ENCODE assay signal across 31 cellular contexts in genomic region chr2:11663427-11663826, GRCh38. TPM values are rescaled to one million over a fixed set of nuclear protein-coding genes. Genes with fewer than 3 reads are reported as not detected.
A peak's percentile ranks its signal among the peaks of the same experiment; 100 is the strongest.
DNase-seq lines count a peak whose midpoint lies in the region; ATAC-seq and TF ChIP-seq lines count a peak whose summit lies in the region.
"Had no signal": no experiment of that assay in that cellular context is flagged by ENCODE, and none has a peak within 500 bp of the region (broad histone marks: within the 10 kb centered on the region; RNA-seq: fewer than 3 reads in every experiment).

No MANE protein-coding gene starts in this region.

- peaks cover 0 to under 1% of the 10 kb centered on the region in 2 donors for H3K4me1 Mint-ChIP-seq in natural killer cell
- H3K4me1 Mint-ChIP-seq in activated T-helper 1 cell treated with anti-CD3 and anti-CD28 coated beads, Interleukin-12 subunit alpha, Interleukin-12 subunit beta, Interleukin-2, Interleukin-4 antibody, amounts not matched to agents 30 ng/mL and 10 ng/mL and 1 ng/mL, durations not matched to agents 14 hours and 24 hours and 36 hours (ENCODE audit: low read depth): no peaks in the 10 kb centered on the region
- H3K4me1 Mint-ChIP-seq: activated CD8-positive, alpha-beta memory T cell treated with anti-CD3 and anti-CD28 coated beads, Interleukin-2, amount 10 ng/mL, durations not matched to agents 7 days and 5 days; activated naive CD8-positive, alpha-beta T cell treated with anti-CD3 and anti-CD28 coated beads, Interleukin-2, amount 50 U/mL, for 24 hours had no signal

- H3K4me3 ChIP-seq in astrocyte of the spinal cord (ENCODE audit: low read depth, low read length): no peak overlapping the region
- H3K4me3 ChIP-seq: BLaER1, esophagus squamous epithelium, ovary, tibial nerve had no signal

- H3K27me3 Mint-ChIP-seq in natural killer cell (ENCODE audit: low read depth in 2 of 2): peaks cover 17 to 47% of the 10 kb centered on the region in 2 donors
- H3K27me3 Mint-ChIP-seq in activated T-helper 1 cell treated with anti-CD3 and anti-CD28 coated beads, Interleukin-12 subunit alpha, Interleukin-12 subunit beta, Interleukin-2, Interleukin-4 antibody, amounts not matched to agents 30 ng/mL and 10 ng/mL and 1 ng/mL, durations not matched to agents 14 hours and 24 hours and 36 hours (ENCODE audit: insufficient read depth): peaks cover 5% of the 10 kb centered on the region

- intact Hi-C loops in natural killer cell (cut with micrococcal nuclease): no loop called here
- intact Hi-C loops in activated T-helper 1 cell treated with anti-CD3 and anti-CD28 coated beads, Interleukin-12 subunit alpha, Interleukin-12 subunit beta, Interleukin-2, Interleukin-4 antibody, amounts not matched to agents 30 ng/mL and 10 ng/mL and 1 ng/mL, durations not matched to agents 14 hours and 24 hours and 36 hours (cut with micrococcal nuclease): no loop called here

- H3K9me3 Mint-ChIP-seq in natural killer cell: peaks cover 0 to 4% of the 10 kb centered on the region in 2 donors
- peaks cover 11% of the 10 kb centered on the region for H3K9me3 Mint-ChIP-seq in activated T-helper 1 cell treated with anti-CD3 and anti-CD28 coated beads, Interleukin-12 subunit alpha, Interleukin-12 subunit beta, Interleukin-2, Interleukin-4 antibody, amounts not matched to agents 30 ng/mL and 10 ng/mL and 1 ng/mL, durations not matched to agents 14 hours and 24 hours and 36 hours

- ATAC-seq in natural killer cell (no peak), GM19035 (IDR thresholded peaks at IDR 0.05; ENCODE audit: unreplicated experiment) (no peak)
- ATAC-seq: activated CD4-positive, CD25-positive, alpha-beta regulatory T cell treated with anti-CD3 and anti-CD28 coated beads, Interleukin-2, amount 50 U/mL, for 24 hours; activated CD8-positive, alpha-beta memory T cell treated with anti-CD3 and anti-CD28 coated beads, Interleukin-2, amount 10 ng/mL, durations not matched to agents 7 days and 5 days; activated naive CD8-positive, alpha-beta T cell treated with anti-CD3 and anti-CD28 coated beads, Interleukin-2, amount 50 U/mL, for 24 hours; activated T-cell treated with anti-CD3 and anti-CD28 coated beads, Interleukin-2, amount 50 U/mL, for 72 hours; HCT116; left cardiac atrium; Right ventricle myocardium inferior; SK-N-SH treated with all-trans-retinoic acid at 6 μM for 48 hours; stimulated activated effector memory CD8-positive, alpha-beta T cell treated with anti-CD3 and anti-CD28 coated beads, Interleukin-12 subunit alpha, Interleukin-12 subunit beta, amount 100 ng/mL, for 72 hours had no signal

- H3K27ac Mint-ChIP-seq in natural killer cell: no peak overlapping the region
- H3K27ac Mint-ChIP-seq in activated T-helper 1 cell treated with anti-CD3 and anti-CD28 coated beads, Interleukin-12 subunit alpha, Interleukin-12 subunit beta, Interleukin-2, Interleukin-4 antibody, amounts not matched to agents 30 ng/mL and 10 ng/mL and 1 ng/mL, durations not matched to agents 14 hours and 24 hours and 36 hours: no peak overlapping the region
- H3K27ac Mint-ChIP-seq: activated CD8-positive, alpha-beta memory T cell treated with anti-CD3 and anti-CD28 coated beads, Interleukin-2, amount 10 ng/mL, durations not matched to agents 7 days and 5 days; activated naive CD8-positive, alpha-beta T cell treated with anti-CD3 and anti-CD28 coated beads, Interleukin-2, amount 50 U/mL, for 24 hours; activated T-cell treated with anti-CD3 and anti-CD28 coated beads, Interleukin-2, amount 50 U/mL, for 72 hours; stimulated activated effector memory CD8-positive, alpha-beta T cell treated with anti-CD3 and anti-CD28 coated beads, Interleukin-12 subunit alpha, Interleukin-12 subunit beta, amount 100 ng/mL, for 72 hours had no signal

- no peak overlapping the region for H3K4me3 Mint-ChIP-seq in natural killer cell
- H3K4me3 Mint-ChIP-seq in activated T-helper 1 cell treated with anti-CD3 and anti-CD28 coated beads, Interleukin-12 subunit alpha, Interleukin-12 subunit beta, Interleukin-2, Interleukin-4 antibody, amounts not matched to agents 30 ng/mL and 10 ng/mL and 1 ng/mL, durations not matched to agents 14 hours and 24 hours and 36 hours: no peak overlapping the region
- H3K4me3 Mint-ChIP-seq: activated CD8-positive, alpha-beta memory T cell treated with anti-CD3 and anti-CD28 coated beads, Interleukin-2, amount 10 ng/mL, durations not matched to agents 7 days and 5 days; activated naive CD8-positive, alpha-beta T cell treated with anti-CD3 and anti-CD28 coated beads, Interleukin-2, amount 50 U/mL, for 24 hours; activated T-cell treated with anti-CD3 and anti-CD28 coated beads, Interleukin-2, amount 50 U/mL, for 72 hours; central memory CD8-positive, alpha-beta T cell; stimulated activated effector memory CD8-positive, alpha-beta T cell treated with anti-CD3 and anti-CD28 coated beads, Interleukin-12 subunit alpha, Interleukin-12 subunit beta, amount 100 ng/mL, for 72 hours had no signal

- in situ Hi-C loops in astrocyte of the spinal cord (cut with HindIII; ENCODE audit: low sequenced_read_pairs): no loop called here

- DNase-seq in HCEC 1CT (peak; percentile 63), NCI-H1105 (lab: John Stamatoyannopoulos, UW) (peak; percentile 23), astrocyte of the spinal cord (ENCODE audit: low read depth, low spot score) (peak; percentile 8), iris pigment epithelial cell (ENCODE audit: low read depth) (peak; percentile 30), natural killer cell (no peak)
- DNase-seq in activated T-helper 1 cell treated with anti-CD3 and anti-CD28 coated beads, Interleukin-12 subunit alpha, Interleukin-12 subunit beta, Interleukin-2, Interleukin-4 antibody, amounts not matched to agents 30 ng/mL and 10 ng/mL and 1 ng/mL, durations not matched to agents 14 hours and 24 hours and 36 hours (ENCODE audit: low spot score): no peak
- DNase-seq: activated CD4-positive, alpha-beta T cell treated with anti-CD3 and anti-CD28 coated beads, Interleukin-2, amount 50 U/mL, for 4 hours; activated CD8-positive, alpha-beta memory T cell treated with anti-CD3 and anti-CD28 coated beads, Interleukin-2, amount 10 ng/mL, durations not matched to agents 7 days and 5 days; activated naive CD4-positive, alpha-beta T cell; activated naive CD8-positive, alpha-beta T cell treated with anti-CD3 and anti-CD28 coated beads, Interleukin-2, amount 50 U/mL, for 24 hours; activated T-cell treated with anti-CD3 and anti-CD28 coated beads, Interleukin-2, amount 50 U/mL, for 72 hours; esophagus squamous epithelium; hypothalamus; left cardiac atrium; NCI-H1436; NCI-H2081 treated with DMSO at 0.1 percent for 48 hours; NK-92 treated with Interleukin-12 subunit alpha and Interleukin-12 subunit beta, amount 100 ng/mL, for 24 hours; ovary; stimulated activated CD4-positive, alpha-beta T cell treated with anti-CD3 and anti-CD28 coated beads, Interleukin-15, amount 100 ng/mL, for 24 hours; T-helper 2 cell had no signal

- no peaks in the 10 kb centered on the region for H3K36me3 Mint-ChIP-seq in natural killer cell
- H3K36me3 Mint-ChIP-seq in activated T-helper 1 cell treated with anti-CD3 and anti-CD28 coated beads, Interleukin-12 subunit alpha, Interleukin-12 subunit beta, Interleukin-2, Interleukin-4 antibody, amounts not matched to agents 30 ng/mL and 10 ng/mL and 1 ng/mL, durations not matched to agents 14 hours and 24 hours and 36 hours (ENCODE audit: low read depth): no peaks in the 10 kb centered on the region
- H3K36me3 Mint-ChIP-seq: activated CD8-positive, alpha-beta memory T cell treated with anti-CD3 and anti-CD28 coated beads, Interleukin-2, amount 10 ng/mL, durations not matched to agents 7 days and 5 days; stimulated activated effector memory CD8-positive, alpha-beta T cell treated with anti-CD3 and anti-CD28 coated beads, Interleukin-12 subunit alpha, Interleukin-12 subunit beta, amount 100 ng/mL, for 72 hours had no signal

- TF ChIP-seq CTCF in astrocyte of the spinal cord (IDR thresholded peaks at IDR 0.05; ENCODE audit: low read depth, low read length): no peak
- no peak for TF ChIP-seq CTCF in natural killer cell (IDR thresholded peaks at IDR 0.05)

RNA-seq across cellular contexts. Expression of gene NTSR2, which starts 6.6 kb away (rescaled TPM):
- total RNA-seq in natural killer cell: not detected
- total RNA-seq in activated T-helper 1 cell treated with anti-CD3 and anti-CD28 coated beads, Interleukin-12 subunit alpha, Interleukin-12 subunit beta, Interleukin-2, Interleukin-4 antibody, amounts not matched to agents 30 ng/mL and 10 ng/mL and 1 ng/mL, durations not matched to agents 14 hours and 24 hours and 36 hours: not detected in 2 replicates
- total RNA-seq: activated CD8-positive, alpha-beta memory T cell treated with anti-CD3 and anti-CD28 coated beads, Interleukin-2, amount 10 ng/mL, durations not matched to agents 7 days and 5 days; activated T-cell treated with anti-CD3 and anti-CD28 coated beads, Interleukin-2, amount 50 U/mL, for 72 hours; dermis microvascular lymphatic vessel endothelial cell; esophagus squamous epithelium; lung microvascular endothelial cell; Right ventricle myocardium inferior had no signal

Comparison
In these comparisons a context has a peak if more than half of its experiments do, and no peak if none do; other contexts are left out.
1. DNase-seq: peak in HCEC 1CT (single experiment), NCI-H1105 (single experiment), astrocyte of the spinal cord (single experiment) and iris pigment epithelial cell (single experiment); none in natural killer cell (single experiment) and activated T-helper 1 cell treated with anti-CD3 and anti-CD28 coated beads, Interleukin-12 subunit alpha, Interleukin-12 subunit beta, Interleukin-2, Interleukin-4 antibody, amounts not matched to agents 30 ng/mL and 10 ng/mL and 1 ng/mL, durations not matched to agents 14 hours and 24 hours and 36 hours (single experiment).